In genomic region chr19:1248454-1249297, GRCh38 we compare ENCODE assay signal across 8 cellular contexts. TPM values are rescaled to one million over a fixed set of nuclear protein-coding genes. Genes with fewer than 3 reads are reported as not detected.
A peak's percentile ranks its signal among the peaks of the same experiment; 100 is the strongest.
DNase-seq lines count a peak whose midpoint lies in the region; ATAC-seq lines count a peak whose summit lies in the region.

TSS of gene MIDN (plus strand) at chr19:1248583. CDS start at chr19:1250297, 1,714 bp downstream.

- DNase-seq in AG08396 (ENCODE audit: low spot score) (peak; percentile 92), NCI-H748 (lab: John Stamatoyannopoulos, UW; ENCODE audit: unreplicated experiment) (peak; percentile 80), epithelial cell of prostate (ENCODE audit: low read depth, low spot score) (no peak), mucosa of gallbladder (ENCODE audit: low spot score) (peak; percentile 83)
- DNase-seq in activated CD8-positive, alpha-beta memory T cell treated with anti-CD3 and anti-CD28 coated beads, Interleukin-2, amount 50 U/mL, for 48 hours = peak; percentile 93
- DNase-seq in stimulated activated effector memory CD8-positive, alpha-beta T cell treated with anti-CD3 and anti-CD28 coated beads, Interleukin-12 subunit alpha, Interleukin-12 subunit beta, amount 100 ng/mL, for 72 hours (ENCODE audit: low spot score in 2 of 2) = peak; percentile 94 to 95

- H3K4me1 Mint-ChIP-seq in stimulated activated effector memory CD8-positive, alpha-beta T cell treated with anti-CD3 and anti-CD28 coated beads, Interleukin-12 subunit alpha, Interleukin-12 subunit beta, amount 100 ng/mL, for 72 hours = peaks cover 13% of the 10 kb centered on the region

- ATAC-seq in GM18520 (IDR thresholded peaks at IDR 0.05; ENCODE audit: unreplicated experiment) (peak; percentile 17), HG03064 (IDR thresholded peaks at IDR 0.05; ENCODE audit: low read depth, unreplicated experiment) (peak; percentile 17)
- ATAC-seq in stimulated activated effector memory CD8-positive, alpha-beta T cell treated with anti-CD3 and anti-CD28 coated beads, Interleukin-12 subunit alpha, Interleukin-12 subunit beta, amount 100 ng/mL, for 72 hours = peak; percentile 49

- peaks cover 53% of the 10 kb centered on the region for H3K36me3 Mint-ChIP-seq in stimulated activated effector memory CD8-positive, alpha-beta T cell treated with anti-CD3 and anti-CD28 coated beads, Interleukin-12 subunit alpha, Interleukin-12 subunit beta, amount 100 ng/mL, for 72 hours

- H3K9me3 Mint-ChIP-seq in stimulated activated effector memory CD8-positive, alpha-beta T cell treated with anti-CD3 and anti-CD28 coated beads, Interleukin-12 subunit alpha, Interleukin-12 subunit beta, amount 100 ng/mL, for 72 hours = no peaks in the 10 kb centered on the region

- peak within 1 kb of the TSS; percentile 90 for H3K4me3 Mint-ChIP-seq in stimulated activated effector memory CD8-positive, alpha-beta T cell treated with anti-CD3 and anti-CD28 coated beads, Interleukin-12 subunit alpha, Interleukin-12 subunit beta, amount 100 ng/mL, for 72 hours

- H3K27ac ChIP-seq in epithelial cell of prostate = peak within 1 kb of the TSS; percentile 99

- peak within 1 kb of the TSS; percentile 76 for H3K27ac Mint-ChIP-seq in stimulated activated effector memory CD8-positive, alpha-beta T cell treated with anti-CD3 and anti-CD28 coated beads, Interleukin-12 subunit alpha, Interleukin-12 subunit beta, amount 100 ng/mL, for 72 hours

RNA-seq across cellular contexts. Expression of gene MIDN, which starts in this region (rescaled TPM):
- total RNA-seq in mucosa of gallbladder = 127 TPM
